In the genomic region with DNA sequence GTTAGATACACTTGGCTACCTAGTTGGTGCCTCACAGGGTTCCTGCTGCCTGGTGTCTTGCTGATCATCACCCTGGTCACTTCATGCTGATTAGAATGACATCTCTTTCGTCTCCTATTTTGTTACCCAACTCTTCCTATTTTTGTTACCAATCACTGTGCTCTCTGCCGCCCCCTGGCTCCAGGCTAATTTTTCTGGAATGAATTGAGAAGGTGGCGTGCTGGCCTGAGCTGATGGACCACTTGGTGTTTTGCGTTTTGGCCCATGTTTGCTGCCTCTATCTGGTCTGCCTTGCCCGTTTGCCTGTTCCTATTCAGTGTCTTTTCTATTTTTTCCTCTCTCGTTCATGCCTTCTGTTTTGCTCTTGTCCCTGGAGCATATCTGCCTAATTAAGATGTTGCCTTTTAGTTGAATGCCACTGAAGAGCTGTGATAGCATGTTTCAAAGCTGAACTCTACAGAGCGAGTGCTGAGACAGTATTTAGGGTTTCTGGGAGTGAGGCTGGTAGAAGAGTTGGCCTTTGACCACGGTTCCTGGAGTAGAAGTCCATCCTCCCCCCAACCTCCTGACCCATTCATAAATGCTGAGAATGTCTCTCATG, we compare ENCODE assay signal across 8 cellular contexts. TPM values are rescaled to one million over a fixed set of nuclear protein-coding genes. Genes with fewer than 3 reads are reported as not detected.
DNase-seq lines count a peak whose midpoint lies in the region; ATAC-seq, FAIRE-seq and TF ChIP-seq lines count a peak whose summit lies in the region.

No MANE protein-coding gene starts in this region.

- H3F3A ChIP-seq in neural progenitor cell (ENCODE audit: low read depth) = peaks cover 31% of the 10 kb centered on the region

- BruUV-seq in endothelial cell of umbilical vein (replicated peaks; lab: Mats Ljungman, UMichigan) = TSS peak; percentile 13

- no peaks in the 10 kb centered on the region for H3K9me1 ChIP-seq in endothelial cell of umbilical vein (replicated peaks; ENCODE audit: control insufficient read depth, extremely low read depth, insufficient read depth, low read length)

- H3K27me3 Mint-ChIP-seq in activated B cell treated with CpG ODN at 0.5 μM for 24 hours (no peaks in the 10 kb centered on the region), neural progenitor cell (ENCODE audit: insufficient read depth, low read depth) (peaks cover 7% of the 10 kb centered on the region)

- peak; percentile 50 for FAIRE-seq in endothelial cell of umbilical vein (lab: Jason Lieb, UNC)
- no peak for FAIRE-seq in HTR-8/SVneo (lab: Jason Lieb, UNC)

- no peaks in the 10 kb centered on the region for H3K9me3 Mint-ChIP-seq in activated B cell treated with CpG ODN at 0.5 μM for 24 hours
- no peaks in the 10 kb centered on the region for H3K9me3 Mint-ChIP-seq in neural progenitor cell

- H3K4me2 ChIP-seq in endothelial cell of umbilical vein (ENCODE audit: insufficient read depth, low read length) = no peak overlapping the region
- H3K4me2 ChIP-seq in neural progenitor cell = no peak overlapping the region

- H2AFZ ChIP-seq in endothelial cell of umbilical vein (ENCODE audit: low read depth, low read length) = no peak overlapping the region
- no peak overlapping the region for H2AFZ ChIP-seq in neural progenitor cell (replicated peaks)

- POLR2A ChIA-PET in activated B cell treated with CpG ODN at 0.5 μM for 24 hours (lab: Charles Lee) = interaction anchor here (0.5 to 1.4 kb wide), 6 partner anchors 12 to 355 kb away, joined by 3 to 5 read pairs (median 3); a partner anchor contains a TSS
- POLR2A ChIA-PET in endothelial cell of umbilical vein (lab: Charles Lee) = interaction anchor here (1.0 kb wide), 1 partner anchor 195 kb away, joined by 4 read pairs; a partner anchor contains a TSS

- no peaks in the 10 kb centered on the region for H4K20me1 ChIP-seq in endothelial cell of umbilical vein (replicated peaks; ENCODE audit: control insufficient read depth, extremely low read depth, insufficient read depth, low read length)
- H4K20me1 ChIP-seq in neural progenitor cell (ENCODE audit: low read depth) = peaks cover 44% of the 10 kb centered on the region

- H3K4me1 Mint-ChIP-seq in activated B cell treated with CpG ODN at 0.5 μM for 24 hours (peaks cover 28% of the 10 kb centered on the region), neural progenitor cell (peaks cover 13% of the 10 kb centered on the region)

- peaks cover 18% of the 10 kb centered on the region for H3K79me2 ChIP-seq in endothelial cell of umbilical vein (ENCODE audit: control insufficient read depth, insufficient read depth, low read length)
- peaks cover 19% of the 10 kb centered on the region for H3K79me2 ChIP-seq in neural progenitor cell (ENCODE audit: low read depth)

- no peaks in the 10 kb centered on the region for H3K27me3 ChIP-seq in endothelial cell of umbilical vein (ENCODE audit: control insufficient read depth in 2 of 2, insufficient read depth in 2 of 2, low read length in 2 of 2)
- no peaks in the 10 kb centered on the region for H3K27me3 ChIP-seq in neural progenitor cell

- H3K27ac ChIP-seq in endothelial cell of umbilical vein (ENCODE audit: insufficient read depth, low read depth, low read length) (no peak overlapping the region), neural progenitor cell (no peak overlapping the region)

- ATAC-seq in activated B cell treated with CpG ODN at 0.5 μM for 24 hours (ENCODE audit: low read depth) = peak; percentile 45

- intact Hi-C loops in activated B cell treated with CpG ODN at 0.5 μM for 24 hours (cut with micrococcal nuclease) = loop anchor here (1.0 to 2.0 kb wide), 4 partner anchors 22 to 171 kb away; a partner anchor contains a TSS
- intact Hi-C loops in endothelial cell of umbilical vein (cut with micrococcal nuclease) = loop anchor here (1.0 kb wide), 1 partner anchor 18 kb away; no protein-coding TSS in a partner anchor

- peaks cover 8% of the 10 kb centered on the region for H3K4me1 ChIP-seq in endothelial cell of umbilical vein (ENCODE audit: control insufficient read depth, extremely low read depth, insufficient read depth, low read length)
- peaks cover 4% of the 10 kb centered on the region for H3K4me1 ChIP-seq in neural progenitor cell

- dilution Hi-C loops in endothelial cell of umbilical vein (cut with MboI; ENCODE audit: extremely low pct_ligation_motif_present, low sequenced_read_pairs) = no loop called here

- H3K4me3 ChIP-seq in HFF-Myc (replicated peaks; ENCODE audit: low read depth, low read length) = no peak overlapping the region
- no peak overlapping the region for H3K4me3 ChIP-seq in endothelial cell of umbilical vein (replicated peaks in 1 of 3; ENCODE audit: insufficient read depth in 1 of 3, low read depth in 1 of 3, low read length in 3 of 3)
- H3K4me3 ChIP-seq in neural progenitor cell = no peak overlapping the region

- DNase-seq in C1 segment of cervical spinal cord (lab: John Stamatoyannopoulos, UW) (peak in 8 of 14 donors; percentile 31 to 52 (median 38)), HFF-Myc (ENCODE audit: extremely low read depth, low read depth) (no peak), activated B cell treated with CpG ODN at 0.5 μM for 24 hours (no peak), endothelial cell of umbilical vein (ENCODE audit: low read depth, low spot score) (peak; percentile 41), neural progenitor cell (ENCODE audit: low spot score) (peak; percentile 62), GDM1 (lab: John Stamatoyannopoulos, UW) (no peak), HTR-8/SVneo (ENCODE audit: insufficient read length, low spot score) (no peak)
- no peak for DNase-seq in activated CD4-positive, CD25-positive, alpha-beta regulatory T cell (lab: John Stamatoyannopoulos, UW)

- H3K9ac ChIP-seq in endothelial cell of umbilical vein (replicated peaks; ENCODE audit: extremely low read depth, insufficient read depth, low read length) = no peak overlapping the region
- no peak overlapping the region for H3K9ac ChIP-seq in neural progenitor cell

- TF ChIP-seq POLR2A in endothelial cell of umbilical vein (IDR thresholded peaks at IDR 0.05; ENCODE audit: low read depth, low read length) = no peak

- H3K9me3 ChIP-seq in endothelial cell of umbilical vein (replicated peaks; ENCODE audit: control insufficient read depth, insufficient read depth, low read length) = no peaks in the 10 kb centered on the region
- no peaks in the 10 kb centered on the region for H3K9me3 ChIP-seq in neural progenitor cell (ENCODE audit: low read depth)

- CTCF ChIA-PET in activated B cell treated with CpG ODN at 0.5 μM for 24 hours (lab: Charles Lee) (interaction anchor here (0.6 to 4.9 kb wide), 20 partner anchors 11 to 522 kb away, joined by 3 to 33 read pairs (median 4); a partner anchor contains a TSS), endothelial cell of umbilical vein (lab: Charles Lee) (interaction anchor here (0.5 to 5.6 kb wide), 20 partner anchors 9 to 530 kb away, joined by 3 to 58 read pairs (median 6); a partner anchor contains a TSS)

- H3K36me3 ChIP-seq in endothelial cell of umbilical vein (ENCODE audit: control insufficient read depth in 2 of 2, extremely low read depth in 1 of 2, insufficient read depth in 2 of 2, low read length in 2 of 2) = peaks cover 25 to 32% of the 10 kb centered on the region in 2 experiments
- no peaks in the 10 kb centered on the region for H3K36me3 ChIP-seq in neural progenitor cell

- H3K4me3 Mint-ChIP-seq in activated B cell treated with CpG ODN at 0.5 μM for 24 hours (no peak overlapping the region), neural progenitor cell (peak overlapping the region; percentile 22)

- peak; percentile 77 for TF ChIP-seq CTCF in HFF-Myc (IDR thresholded peaks at IDR 0.05; ENCODE audit: low read depth, low read length, missing control alignments)
- no peak for TF ChIP-seq CTCF in activated B cell treated with CpG ODN at 0.5 μM for 24 hours (IDR thresholded peaks at IDR 0.05)
- peak; percentile 75 to 83 for TF ChIP-seq CTCF in endothelial cell of umbilical vein (IDR thresholded peaks at IDR 0.05; ENCODE audit: extremely low read depth in 1 of 2, insufficient read depth in 1 of 2, low read depth in 1 of 2, low read length in 2 of 2)
- TF ChIP-seq CTCF in neural progenitor cell (IDR thresholded peaks at IDR 0.05) = peak; percentile 76

- H3K36me3 Mint-ChIP-seq in activated B cell treated with CpG ODN at 0.5 μM for 24 hours (ENCODE audit: low read depth) (peaks cover 73% of the 10 kb centered on the region), neural progenitor cell (peaks cover 37% of the 10 kb centered on the region)

- H3K27ac Mint-ChIP-seq in activated B cell treated with CpG ODN at 0.5 μM for 24 hours (peak overlapping the region; percentile 24), neural progenitor cell (no peak overlapping the region)

RNA-seq across cellular contexts. Expression of a gene that starts 5.9 kb away (rescaled TPM):
- total RNA-seq in activated B cell treated with CpG ODN at 0.5 μM for 24 hours = 363 and 368 TPM in 2 replicates
- total RNA-seq in endothelial cell of umbilical vein = 312 and 324 TPM in 2 replicates
- 581 and 668 TPM in 2 replicates for polyA plus RNA-seq in endothelial cell of umbilical vein
- 869 and 960 TPM in 2 replicates for polyA plus RNA-seq in endothelial cell of umbilical vein (2011; cell fraction: cytosol; rRNA removed)
- polyA plus RNA-seq in endothelial cell of umbilical vein (2011; cell fraction: nucleus; rRNA removed) = 1,073 and 1,121 TPM in 2 replicates
- 312 and 313 TPM in 2 replicates for polyA plus RNA-seq in endothelial cell of umbilical vein (2012)
- 203 and 214 TPM in 2 replicates for polyA minus RNA-seq in endothelial cell of umbilical vein
- 187 TPM for polyA minus RNA-seq in endothelial cell of umbilical vein (2011; cell fraction: cytosol; rRNA and poly(A)+ RNA removed)
- polyA minus RNA-seq in endothelial cell of umbilical vein (2011; cell fraction: nucleus; rRNA and poly(A)+ RNA removed) = 160 and 165 TPM in 2 replicates
- total RNA-seq in neural progenitor cell (ENCODE audit: low replicate concordance) = 189 and 230 TPM in 2 replicates

RNA-seq across cellular contexts. Expression of a gene that starts 12.4 kb away (rescaled TPM):
- total RNA-seq in activated B cell treated with CpG ODN at 0.5 μM for 24 hours (38.2 and 41.3 TPM in 2 replicates), endothelial cell of umbilical vein (24.7 and 31.1 TPM in 2 replicates), neural progenitor cell (ENCODE audit: low replicate concordance) (22.0 and 32.7 TPM in 2 replicates)
- polyA plus RNA-seq in endothelial cell of umbilical vein = 14.2 and 14.8 TPM in 2 replicates
- polyA plus RNA-seq in endothelial cell of umbilical vein (2011; cell fraction: cytosol; rRNA removed) = 13.2 and 13.6 TPM in 2 replicates
- 10.4 and 11.0 TPM in 2 replicates for polyA plus RNA-seq in endothelial cell of umbilical vein (2011; cell fraction: nucleus; rRNA removed)
- polyA plus RNA-seq in endothelial cell of umbilical vein (2012) = 16.4 and 18.8 TPM in 2 replicates
- 28.1 and 29.4 TPM in 2 replicates for polyA minus RNA-seq in endothelial cell of umbilical vein
- polyA minus RNA-seq in endothelial cell of umbilical vein (2011; cell fraction: cytosol; rRNA and poly(A)+ RNA removed) = 16.6 TPM
- polyA minus RNA-seq in endothelial cell of umbilical vein (2011; cell fraction: nucleus; rRNA and poly(A)+ RNA removed) = 7.9 and 11.6 TPM in 2 replicates

RNA-seq across cellular contexts. Expression of a gene that starts 18.1 kb away (rescaled TPM):
- total RNA-seq in activated B cell treated with CpG ODN at 0.5 μM for 24 hours (67.7 and 79.0 TPM in 2 replicates), endothelial cell of umbilical vein (63.0 and 66.6 TPM in 2 replicates), neural progenitor cell (ENCODE audit: low replicate concordance) (27.7 and 68.3 TPM in 2 replicates)
- polyA plus RNA-seq in endothelial cell of umbilical vein = 84.3 and 96.5 TPM in 2 replicates
- polyA plus RNA-seq in endothelial cell of umbilical vein (2011; cell fraction: cytosol; rRNA removed) = 80.6 and 106 TPM in 2 replicates
- 40.1 and 50.0 TPM in 2 replicates for polyA plus RNA-seq in endothelial cell of umbilical vein (2011; cell fraction: nucleus; rRNA removed)
- polyA plus RNA-seq in endothelial cell of umbilical vein (2012) = 45.5 and 46.8 TPM in 2 replicates
- polyA minus RNA-seq in endothelial cell of umbilical vein = 10.0 and 14.4 TPM in 2 replicates
- 9.5 TPM for polyA minus RNA-seq in endothelial cell of umbilical vein (2011; cell fraction: cytosol; rRNA and poly(A)+ RNA removed)
- 6.6 and 10.2 TPM in 2 replicates for polyA minus RNA-seq in endothelial cell of umbilical vein (2011; cell fraction: nucleus; rRNA and poly(A)+ RNA removed)

RNA-seq across cellular contexts. Expression of a gene that starts 56.1 kb away (rescaled TPM):
- total RNA-seq in activated B cell treated with CpG ODN at 0.5 μM for 24 hours = not detected in 2 replicates
- not detected in 2 replicates for total RNA-seq in endothelial cell of umbilical vein
- 0.02 TPM in 1 of 2 replicates, not detected in the other for polyA plus RNA-seq in endothelial cell of umbilical vein
- polyA plus RNA-seq in endothelial cell of umbilical vein (2011; cell fraction: cytosol; rRNA removed) = not detected in 2 replicates
- 0.01 TPM in 1 of 2 replicates, not detected in the other for polyA plus RNA-seq in endothelial cell of umbilical vein (2011; cell fraction: nucleus; rRNA removed)
- not detected in 2 replicates for polyA plus RNA-seq in endothelial cell of umbilical vein (2012)
- not detected in 2 replicates for polyA minus RNA-seq in endothelial cell of umbilical vein
- polyA minus RNA-seq in endothelial cell of umbilical vein (2011; cell fraction: cytosol; rRNA and poly(A)+ RNA removed) = not detected
- polyA minus RNA-seq in endothelial cell of umbilical vein (2011; cell fraction: nucleus; rRNA and poly(A)+ RNA removed) = not detected in 2 replicates
- 0.11 and 0.22 TPM in 2 replicates for total RNA-seq in neural progenitor cell (ENCODE audit: low replicate concordance)

RNA-seq across cellular contexts. Expression of a gene that starts 57.7 kb away (rescaled TPM):
- 41.5 and 43.4 TPM in 2 replicates for total RNA-seq in activated B cell treated with CpG ODN at 0.5 μM for 24 hours
- not detected in 2 replicates for total RNA-seq in endothelial cell of umbilical vein
- polyA plus RNA-seq in endothelial cell of umbilical vein = not detected in 2 replicates
- not detected in 2 replicates for polyA plus RNA-seq in endothelial cell of umbilical vein (2011; cell fraction: cytosol; rRNA removed)
- not detected in 2 replicates for polyA plus RNA-seq in endothelial cell of umbilical vein (2011; cell fraction: nucleus; rRNA removed)
- polyA plus RNA-seq in endothelial cell of umbilical vein (2012) = not detected in 2 replicates
- polyA minus RNA-seq in endothelial cell of umbilical vein = 0.17 and 0.29 TPM in 2 replicates
- polyA minus RNA-seq in endothelial cell of umbilical vein (2011; cell fraction: cytosol; rRNA and poly(A)+ RNA removed) = not detected
- not detected in 2 replicates for polyA minus RNA-seq in endothelial cell of umbilical vein (2011; cell fraction: nucleus; rRNA and poly(A)+ RNA removed)
- 7.5 and 18.5 TPM in 2 replicates for total RNA-seq in neural progenitor cell (ENCODE audit: low replicate concordance)

Comparison
In these comparisons a context has a peak if more than half of its experiments do, and no peak if none do; other contexts are left out.
1. DNase-seq: peak in C1 segment of cervical spinal cord (8 of 14), endothelial cell of umbilical vein (single experiment) and neural progenitor cell (single experiment); none in HFF-Myc (single experiment), activated B cell treated with CpG ODN at 0.5 μM for 24 hours (single experiment), GDM1 (single experiment), HTR-8/SVneo (single experiment) and activated CD4-positive, CD25-positive, alpha-beta regulatory T cell (0 of 4).